22 cellular contexts compared by ENCODE assay signal in the genomic region with DNA sequence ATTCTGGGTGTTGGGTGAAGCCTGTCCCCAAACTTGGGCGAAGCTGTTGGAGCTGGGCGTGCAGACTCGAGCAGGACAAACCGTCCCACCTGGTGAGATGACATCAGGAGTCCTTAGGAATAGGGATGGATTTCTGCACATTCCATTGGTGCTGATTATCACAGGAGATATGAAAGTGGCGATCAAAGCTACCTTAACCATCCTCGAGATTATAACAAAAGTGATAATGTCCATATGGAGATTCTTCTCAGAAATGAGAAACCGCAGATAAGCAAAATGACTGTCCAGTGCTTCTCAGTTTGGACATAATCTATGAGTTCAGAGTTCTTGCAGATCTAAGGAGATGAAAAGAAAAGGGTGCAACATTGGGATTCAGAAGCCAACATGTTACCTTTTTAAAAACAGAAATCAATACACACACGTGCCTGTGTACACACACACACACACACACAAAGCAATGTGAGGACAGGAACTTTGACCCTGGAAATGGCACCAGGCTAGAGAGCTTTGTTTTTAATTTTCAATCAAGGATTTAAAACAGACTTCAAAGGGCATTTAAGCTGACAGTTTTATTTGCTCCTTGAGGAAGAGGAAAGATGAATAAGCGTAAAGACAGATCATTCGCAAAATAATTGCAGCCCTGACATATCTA.
"Had no signal": no experiment of that assay in that cellular context is flagged by ENCODE, and none has a peak within 500 bp of the region (broad histone marks: within the 10 kb centered on the region; RNA-seq: fewer than 3 reads in every experiment).

No MANE protein-coding gene starts in this region.

- H3K4me3 ChIP-seq: heart left ventricle, left ventricle myocardium inferior, lung, sigmoid colon, skin epidermis, stomach, thoracic aorta, transverse colon, uterus had no signal

- H3K36me3 ChIP-seq: heart left ventricle, left ventricle myocardium inferior, neutrophil, sigmoid colon, stomach, thoracic aorta, transverse colon, uterus had no signal

- FAIRE-seq: endometrium, frontal cortex had no signal

- H3K4me1 ChIP-seq: transverse colon had no signal

- DNase-seq: cortex of kidney; effector memory CD4-positive, alpha-beta T cell; hypothalamus; islet precursor cell; left ventricle myocardium inferior; midbrain; nephron progenitor cell; sigmoid colon; stimulated activated CD4-positive, alpha-beta T cell treated with anti-CD3 and anti-CD28 coated beads, Interleukin-12 subunit alpha, Interleukin-12 subunit beta, amount 100 ng/mL, for 4 hours; stimulated activated naive CD4-positive, alpha-beta T cell; stomach; substantia nigra; transverse colon; uterus had no signal

- H3K27me3 ChIP-seq: heart left ventricle, neutrophil, sigmoid colon, stomach, transverse colon, uterus had no signal

- ATAC-seq: esophagus mucosa had no signal

- H3K27ac ChIP-seq: neutrophil, sigmoid colon, skin epidermis, stomach, thoracic aorta, transverse colon, uterus had no signal

- H3K9me3 ChIP-seq: neutrophil, thoracic aorta, transverse colon, uterus had no signal
